In genomic region chr17:35063514-35064223, GRCh38 we compare ENCODE assay signal across 1 cellular context.
TF ChIP-seq lines count a peak whose summit lies in the region.

Gene RFFL, minus strand, starts transcription at chr17:35063707. Its CDS starts 37,154 bp downstream, at chr17:35026553.

TF ChIP-seq in K562, 482 proteins besides CTCF, POLR2A, EP300 and RAD21 (continued from another document and continues in another):
- no peak for TF ChIP-seq FOXP4 (CRISPR knock-in tag; IDR thresholded peaks at IDR 0.05; ENCODE audit: borderline replicate concordance)
- TF ChIP-seq GATAD2B (IDR thresholded peaks at IDR 0.05; ENCODE audit: borderline replicate concordance), result peak; percentile 55; the same call in 1 of the 2 replicates
- peak; percentile 93 for TF ChIP-seq ZNF584 (CRISPR knock-in tag; IDR thresholded peaks at IDR 0.05; ENCODE audit: low read depth)
- TF ChIP-seq, protein P1, sequence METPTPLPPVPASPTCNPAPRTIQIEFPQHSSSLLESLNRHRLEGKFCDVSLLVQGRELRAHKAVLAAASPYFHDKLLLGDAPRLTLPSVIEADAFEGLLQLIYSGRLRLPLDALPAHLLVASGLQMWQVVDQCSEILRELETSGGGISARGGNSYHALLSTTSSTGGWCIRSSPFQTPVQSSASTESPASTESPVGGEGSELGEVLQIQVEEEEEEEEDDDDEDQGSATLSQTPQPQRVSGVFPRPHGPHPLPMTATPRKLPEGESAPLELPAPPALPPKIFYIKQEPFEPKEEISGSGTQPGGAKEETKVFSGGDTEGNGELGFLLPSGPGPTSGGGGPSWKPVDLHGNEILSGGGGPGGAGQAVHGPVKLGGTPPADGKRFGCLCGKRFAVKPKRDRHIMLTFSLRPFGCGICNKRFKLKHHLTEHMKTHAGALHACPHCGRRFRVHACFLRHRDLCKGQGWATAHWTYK (CRISPR knock-in tag; IDR thresholded peaks at IDR 0.05), result peak; percentile 72; the same call in 1 of the 2 replicates
- peak; percentile 80 for TF ChIP-seq HDAC2 (IDR thresholded peaks at IDR 0.05)
- no peak for TF ChIP-seq HNRNPK (IDR thresholded peaks at IDR 0.05; ENCODE audit: low read depth, low read length, poor library complexity, severe bottlenecking)
- TF ChIP-seq MAFF (IDR thresholded peaks at IDR 0.05; ENCODE audit: low read length), result peak; percentile 82
- peak; percentile 93 for TF ChIP-seq JUN (IDR thresholded peaks at IDR 0.05; ENCODE audit: borderline replicate concordance, low read depth, low read length)
- no peak for TF ChIP-seq JUN (CRISPR knock-in tag; IDR thresholded peaks at IDR 0.05; ENCODE audit: borderline replicate concordance)
- TF ChIP-seq FOXM1 (IDR thresholded peaks at IDR 0.05; ENCODE audit: low read depth), result 0 out of 2 replicates have a peak, but pooled peaks have one; percentile 28
- TF ChIP-seq FOXM1 (CRISPR knock-in tag; IDR thresholded peaks at IDR 0.05; ENCODE audit: low read depth), result no peak
- TF ChIP-seq ZNF239 (CRISPR knock-in tag; IDR thresholded peaks at IDR 0.05), result peak; percentile 49; the same call in 1 of the 2 replicates
- peak; percentile 55; the same call in 1 of the 2 replicates for TF ChIP-seq HINFP (tag; conservative IDR thresholded peaks at IDR 0.05; ENCODE audit: low read depth)
- TF ChIP-seq STAT5A (IDR thresholded peaks at IDR 0.05; ENCODE audit: borderline replicate concordance, low read length), result peak; percentile 26; the same call in 1 of the 2 replicates
- peak; percentile 42; the same call in 1 of the 2 replicates for TF ChIP-seq DEAF1 (CRISPR knock-in tag; IDR thresholded peaks at IDR 0.05)
- peak; percentile 94 for TF ChIP-seq ATF7 (IDR thresholded peaks at IDR 0.05)
- TF ChIP-seq, protein P2, sequence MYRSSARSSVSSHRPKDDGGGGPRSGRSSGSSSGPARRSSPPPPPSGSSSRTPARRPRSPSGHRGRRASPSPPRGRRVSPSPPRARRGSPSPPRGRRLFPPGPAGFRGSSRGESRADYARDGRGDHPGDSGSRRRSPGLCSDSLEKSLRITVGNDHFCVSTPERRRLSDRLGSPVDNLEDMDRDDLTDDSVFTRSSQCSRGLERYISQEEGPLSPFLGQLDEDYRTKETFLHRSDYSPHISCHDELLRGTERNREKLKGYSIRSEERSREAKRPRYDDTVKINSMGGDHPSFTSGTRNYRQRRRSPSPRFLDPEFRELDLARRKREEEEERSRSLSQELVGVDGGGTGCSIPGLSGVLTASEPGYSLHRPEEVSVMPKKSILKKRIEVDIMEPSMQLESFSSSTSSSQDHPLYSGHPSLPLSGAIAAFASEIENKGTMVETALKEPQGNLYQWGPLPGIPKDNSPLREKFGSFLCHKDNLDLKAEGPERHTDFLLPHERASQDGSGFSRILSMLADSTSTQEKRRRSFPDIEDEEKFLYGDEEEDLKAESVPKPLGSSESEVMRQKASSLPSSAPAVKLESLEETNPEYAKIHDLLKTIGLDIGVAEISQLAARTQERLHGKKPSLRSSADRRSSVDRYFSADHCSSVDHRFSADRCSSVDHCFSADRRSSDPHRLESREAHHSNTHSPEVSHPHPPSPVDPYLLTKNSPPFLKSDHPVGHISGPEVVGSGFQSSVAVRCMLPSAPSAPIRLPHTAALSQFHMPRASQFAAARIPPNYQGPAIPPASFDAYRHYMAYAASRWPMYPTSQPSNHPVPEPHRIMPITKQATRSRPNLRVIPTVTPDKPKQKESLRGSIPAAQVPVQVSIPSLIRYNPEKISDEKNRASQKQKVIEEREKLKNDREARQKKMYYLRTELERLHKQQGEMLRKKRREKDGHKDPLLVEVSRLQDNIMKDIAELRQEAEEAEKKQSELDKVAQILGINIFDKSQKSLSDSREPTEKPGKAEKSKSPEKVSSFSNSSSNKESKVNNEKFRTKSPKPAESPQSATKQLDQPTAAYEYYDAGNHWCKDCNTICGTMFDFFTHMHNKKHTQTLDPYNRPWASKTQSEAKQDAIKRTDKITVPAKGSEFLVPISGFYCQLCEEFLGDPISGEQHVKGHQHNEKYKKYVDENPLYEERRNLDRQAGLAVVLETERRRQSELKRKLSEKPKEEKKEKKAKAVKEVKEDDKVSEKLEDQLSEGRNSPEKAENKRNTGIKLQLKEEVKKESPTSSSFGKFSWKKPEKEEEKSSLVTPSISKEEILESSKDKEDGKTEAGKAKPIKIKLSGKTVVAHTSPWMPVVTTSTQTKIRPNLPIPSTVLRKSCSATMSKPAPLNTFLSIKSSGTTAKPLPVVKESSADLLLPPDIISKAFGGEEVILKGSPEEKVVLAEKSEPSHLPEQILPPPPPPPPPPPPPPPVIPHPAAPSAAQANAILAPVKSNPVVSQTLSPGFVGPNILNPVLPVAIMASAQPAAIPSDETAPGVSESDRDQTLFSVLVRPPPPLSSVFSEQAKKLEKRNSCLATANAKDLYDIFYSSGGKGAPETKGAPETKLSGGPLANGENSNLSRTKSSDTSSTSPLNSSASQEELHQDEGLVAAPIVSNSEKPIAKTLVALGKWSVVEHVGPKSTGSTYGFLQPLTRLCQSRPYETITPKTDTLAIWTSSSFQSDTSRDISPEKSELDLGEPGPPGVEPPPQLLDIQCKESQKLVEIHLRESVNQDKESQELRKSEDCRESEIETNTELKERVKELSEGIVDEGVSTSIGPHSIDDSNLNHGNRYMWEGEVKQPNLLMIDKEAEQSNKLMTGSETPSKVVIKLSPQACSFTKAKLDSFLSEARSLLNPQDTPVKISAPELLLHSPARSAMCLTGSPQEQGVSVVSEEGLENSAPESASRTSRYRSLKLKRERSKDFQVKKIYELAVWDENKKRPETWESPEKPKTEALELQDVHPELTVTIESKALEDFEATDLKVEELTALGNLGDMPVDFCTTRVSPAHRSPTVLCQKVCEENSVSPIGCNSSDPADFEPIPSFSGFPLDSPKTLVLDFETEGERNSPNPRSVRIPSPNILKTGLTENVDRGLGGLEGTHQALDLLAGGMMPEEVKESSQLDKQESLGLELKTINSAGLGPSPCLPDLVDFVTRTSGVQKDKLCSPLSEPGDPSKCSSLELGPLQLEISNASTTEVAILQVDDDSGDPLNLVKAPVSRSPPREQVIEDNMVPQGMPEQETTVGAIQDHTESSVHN (IDR thresholded peaks at IDR 0.05; ENCODE audit: borderline replicate concordance in 1 of 2, low read depth in 1 of 2), result 0 out of 4 replicates have a peak, but pooled peaks of 1 of the 2 experiments have one; percentile 60
- TF ChIP-seq, protein P3, sequence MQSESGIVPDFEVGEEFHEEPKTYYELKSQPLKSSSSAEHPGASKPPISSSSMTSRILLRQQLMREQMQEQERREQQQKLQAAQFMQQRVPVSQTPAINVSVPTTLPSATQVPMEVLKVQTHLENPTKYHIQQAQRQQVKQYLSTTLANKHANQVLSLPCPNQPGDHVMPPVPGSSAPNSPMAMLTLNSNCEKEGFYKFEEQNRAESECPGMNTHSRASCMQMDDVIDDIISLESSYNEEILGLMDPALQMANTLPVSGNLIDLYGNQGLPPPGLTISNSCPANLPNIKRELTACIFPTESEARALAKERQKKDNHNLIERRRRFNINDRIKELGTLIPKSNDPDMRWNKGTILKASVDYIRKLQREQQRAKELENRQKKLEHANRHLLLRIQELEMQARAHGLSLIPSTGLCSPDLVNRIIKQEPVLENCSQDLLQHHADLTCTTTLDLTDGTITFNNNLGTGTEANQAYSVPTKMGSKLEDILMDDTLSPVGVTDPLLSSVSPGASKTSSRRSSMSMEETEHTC (IDR thresholded peaks at IDR 0.05), result no peak
- peak; percentile 99 for TF ChIP-seq CEBPB (tag; IDR thresholded peaks at IDR 0.05)
- 0 out of 2 replicates have a peak, but pooled peaks have one; percentile 17 for TF ChIP-seq ZFX (CRISPR knock-in tag; IDR thresholded peaks at IDR 0.05)
- TF ChIP-seq RBM25 (IDR thresholded peaks at IDR 0.05; ENCODE audit: low read depth, low read length, severe bottlenecking), result no peak
- peak; percentile 92 for TF ChIP-seq DPF2 (IDR thresholded peaks at IDR 0.05)
- TF ChIP-seq, protein P4, sequence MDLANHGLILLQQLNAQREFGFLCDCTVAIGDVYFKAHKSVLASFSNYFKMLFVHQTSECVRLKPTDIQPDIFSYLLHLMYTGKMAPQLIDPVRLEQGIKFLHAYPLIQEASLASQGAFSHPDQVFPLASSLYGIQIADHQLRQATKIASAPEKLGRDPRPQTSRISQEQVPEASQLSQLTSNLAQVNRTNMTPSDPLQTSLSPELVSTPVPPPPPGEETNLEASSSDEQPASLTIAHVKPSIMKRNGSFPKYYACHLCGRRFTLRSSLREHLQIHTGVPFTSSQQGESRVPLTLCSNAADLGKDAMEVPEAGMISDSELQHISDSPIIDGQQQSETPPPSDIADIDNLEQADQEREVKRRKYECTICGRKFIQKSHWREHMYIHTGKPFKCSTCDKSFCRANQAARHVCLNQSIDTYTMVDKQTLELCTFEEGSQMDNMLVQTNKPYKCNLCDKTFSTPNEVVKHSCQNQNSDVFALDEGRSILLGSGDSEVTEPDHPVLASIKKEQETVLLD (IDR thresholded peaks at IDR 0.05), result peak; percentile 64; the same call in 1 of the 2 replicates
- TF ChIP-seq KDM5B (IDR thresholded peaks at IDR 0.05; ENCODE audit: insufficient replicate concordance, low read depth, low read length), result peak; percentile 39
- peak; percentile 39; the same call in 1 of the 2 replicates for TF ChIP-seq TEAD2 (tag; IDR thresholded peaks at IDR 0.05)
- TF ChIP-seq GATAD2A (IDR thresholded peaks at IDR 0.05), result 0 out of 2 replicates have a peak, but pooled peaks have one; percentile 76
- TF ChIP-seq, protein P5, sequence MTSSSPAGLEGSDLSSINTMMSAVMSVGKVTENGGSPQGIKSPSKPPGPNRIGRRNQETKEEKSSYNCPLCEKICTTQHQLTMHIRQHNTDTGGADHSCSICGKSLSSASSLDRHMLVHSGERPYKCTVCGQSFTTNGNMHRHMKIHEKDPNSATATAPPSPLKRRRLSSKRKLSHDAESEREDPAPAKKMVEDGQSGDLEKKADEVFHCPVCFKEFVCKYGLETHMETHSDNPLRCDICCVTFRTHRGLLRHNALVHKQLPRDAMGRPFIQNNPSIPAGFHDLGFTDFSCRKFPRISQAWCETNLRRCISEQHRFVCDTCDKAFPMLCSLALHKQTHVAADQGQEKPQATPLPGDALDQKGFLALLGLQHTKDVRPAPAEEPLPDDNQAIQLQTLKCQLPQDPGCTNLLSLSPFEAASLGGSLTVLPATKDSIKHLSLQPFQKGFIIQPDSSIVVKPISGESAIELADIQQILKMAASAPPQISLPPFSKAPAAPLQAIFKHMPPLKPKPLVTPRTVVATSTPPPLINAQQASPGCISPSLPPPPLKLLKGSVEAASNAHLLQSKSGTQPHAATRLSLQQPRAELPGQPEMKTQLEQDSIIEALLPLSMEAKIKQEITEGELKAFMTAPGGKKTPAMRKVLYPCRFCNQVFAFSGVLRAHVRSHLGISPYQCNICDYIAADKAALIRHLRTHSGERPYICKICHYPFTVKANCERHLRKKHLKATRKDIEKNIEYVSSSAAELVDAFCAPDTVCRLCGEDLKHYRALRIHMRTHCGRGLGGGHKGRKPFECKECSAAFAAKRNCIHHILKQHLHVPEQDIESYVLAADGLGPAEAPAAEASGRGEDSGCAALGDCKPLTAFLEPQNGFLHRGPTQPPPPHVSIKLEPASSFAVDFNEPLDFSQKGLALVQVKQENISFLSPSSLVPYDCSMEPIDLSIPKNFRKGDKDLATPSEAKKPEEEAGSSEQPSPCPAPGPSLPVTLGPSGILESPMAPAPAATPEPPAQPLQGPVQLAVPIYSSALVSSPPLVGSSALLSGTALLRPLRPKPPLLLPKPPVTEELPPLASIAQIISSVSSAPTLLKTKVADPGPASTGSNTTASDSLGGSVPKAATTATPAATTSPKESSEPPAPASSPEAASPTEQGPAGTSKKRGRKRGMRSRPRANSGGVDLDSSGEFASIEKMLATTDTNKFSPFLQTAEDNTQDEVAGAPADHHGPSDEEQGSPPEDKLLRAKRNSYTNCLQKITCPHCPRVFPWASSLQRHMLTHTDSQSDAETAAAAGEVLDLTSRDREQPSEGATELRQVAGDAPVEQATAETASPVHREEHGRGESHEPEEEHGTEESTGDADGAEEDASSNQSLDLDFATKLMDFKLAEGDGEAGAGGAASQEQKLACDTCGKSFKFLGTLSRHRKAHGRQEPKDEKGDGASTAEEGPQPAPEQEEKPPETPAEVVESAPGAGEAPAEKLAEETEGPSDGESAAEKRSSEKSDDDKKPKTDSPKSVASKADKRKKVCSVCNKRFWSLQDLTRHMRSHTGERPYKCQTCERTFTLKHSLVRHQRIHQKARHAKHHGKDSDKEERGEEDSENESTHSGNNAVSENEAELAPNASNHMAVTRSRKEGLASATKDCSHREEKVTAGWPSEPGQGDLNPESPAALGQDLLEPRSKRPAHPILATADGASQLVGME (CRISPR knock-in tag; IDR thresholded peaks at IDR 0.05), result 0 out of 2 replicates have a peak, but pooled peaks have one; percentile 24
- TF ChIP-seq TCF3 (CRISPR knock-in tag; IDR thresholded peaks at IDR 0.05), result peak; percentile 19; the same call in 1 of the 2 replicates
- peak; percentile 52; the same call in 1 of the 2 replicates for TF ChIP-seq RNF2 (IDR thresholded peaks at IDR 0.05)
- TF ChIP-seq SMAD4 (CRISPR knock-in tag; conservative IDR thresholded peaks at IDR 0.05), result peak; percentile 78
- TF ChIP-seq NBN (IDR thresholded peaks at IDR 0.05; ENCODE audit: low read depth), result peak; percentile 83
